ENCODE assay signal across 26 cellular contexts in the genomic region with DNA sequence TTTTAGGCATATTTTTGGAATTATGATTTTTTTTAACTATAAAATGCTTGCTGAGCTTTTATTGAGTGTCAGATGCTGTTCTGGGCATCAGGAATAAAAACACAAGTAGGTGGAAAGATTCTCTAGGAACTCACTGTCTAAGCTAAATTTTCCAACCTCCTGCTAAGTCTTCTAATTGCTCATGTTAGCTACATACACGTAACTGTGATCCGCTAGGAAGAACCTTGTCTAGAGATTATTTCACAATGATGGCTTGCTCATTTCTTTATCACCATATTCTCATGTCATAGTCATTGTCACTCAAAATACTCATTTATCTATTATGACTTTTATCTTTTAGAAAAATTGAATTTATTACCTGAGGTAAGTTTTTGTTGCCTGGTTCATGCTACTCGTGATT.
"Had no signal": no experiment of that assay in that cellular context is flagged by ENCODE, and none has a peak within 500 bp of the region (broad histone marks: within the 10 kb centered on the region; RNA-seq: fewer than 3 reads in every experiment).

No MANE protein-coding gene starts in this region.

- H3K27ac ChIP-seq: neural progenitor cell, pancreas, prostate gland, right lobe of liver, sigmoid colon, stomach, thoracic aorta, thyroid gland, tibial nerve, upper lobe of left lung, uterus had no signal

- ATAC-seq: naive thymus-derived CD8-positive, alpha-beta T cell; natural killer cell treated with Interleukin-12 subunit alpha and Interleukin-12 subunit beta and Interleukin-15 and Interleukin-18, amount 100 ng/mL, for 72 hours; stimulated activated effector memory CD8-positive, alpha-beta T cell treated with anti-CD3 and anti-CD28 coated beads, Interleukin-12 subunit alpha, Interleukin-12 subunit beta, amount 100 ng/mL, for 72 hours; stimulated activated naive B cell treated with anti-CD40 and anti-IgM and Interleukin-4, amounts not matched to agents 10 μg/mL and 1 μg/mL and 100 μg/mL, for 72 hours had no signal

- H3K4me1 ChIP-seq: right lobe of liver, sigmoid colon, tibial nerve, upper lobe of left lung, uterus had no signal

- H3K4me3 ChIP-seq: neural progenitor cell, pancreas, prostate gland, right lobe of liver, sigmoid colon, stomach, thoracic aorta, thyroid gland, tibial nerve, upper lobe of left lung, uterus had no signal

- H3K9me3 ChIP-seq: pancreas, prostate gland, right lobe of liver, sigmoid colon, stomach, thoracic aorta, thyroid gland, tibial nerve, upper lobe of left lung, uterus had no signal

- DNase-seq: naive B cell; naive thymus-derived CD8-positive, alpha-beta T cell; nephron progenitor cell; occipital lobe; pancreas; right cardiac atrium; right lobe of liver; sigmoid colon; small intestine; stimulated activated CD4-positive, alpha-beta T cell treated with anti-CD3 and anti-CD28 coated beads, Interleukin-15, amount 100 ng/mL, for 24 hours; stimulated activated CD4-positive, alpha-beta T cell treated with anti-CD3 and anti-CD28 coated beads, Interleukin-2, amount 100 ng/mL, for 24 hours; stimulated activated CD4-positive, alpha-beta T cell treated with anti-CD3 and anti-CD28 coated beads, Interleukin-2, amount 100 ng/mL, for 48 hours; stimulated activated CD4-positive, alpha-beta T cell treated with anti-CD3 and anti-CD28 coated beads, Interleukin-4, amount 100 ng/mL, for 24 hours; stimulated activated naive B cell treated with anti-CD40 and anti-IgM and Interleukin-4, amounts not matched to agents 10 μg/mL and 1 μg/mL and 100 μg/mL, for 72 hours; stimulated activated naive CD4-positive, alpha-beta T cell treated with Interleukin-2 at 50 U/mL for 16 hours; stomach; thyroid gland; trophoblast cell; upper lobe of left lung; uterus had no signal

- H3K36me3 ChIP-seq: neural progenitor cell, pancreas, prostate gland, right lobe of liver, sigmoid colon, stomach, thoracic aorta, thyroid gland, tibial nerve, upper lobe of left lung, uterus had no signal

- H3K27me3 ChIP-seq: neural progenitor cell, pancreas, right lobe of liver, sigmoid colon, stomach, thyroid gland, tibial nerve, upper lobe of left lung, uterus had no signal
